18 cellular contexts compared by ENCODE assay signal in genomic region chr22:23632178-23632577, GRCh38. TPM values are rescaled to one million over a fixed set of nuclear protein-coding genes. Genes with fewer than 3 reads are reported as not detected.
DNase-seq lines count a peak whose midpoint lies in the region; ATAC-seq and TF ChIP-seq lines count a peak whose summit lies in the region.
"Had no signal": no experiment of that assay in that cellular context is flagged by ENCODE, and none has a peak within 500 bp of the region (broad histone marks: within the 10 kb centered on the region; RNA-seq: fewer than 3 reads in every experiment).

A gene with protein sequence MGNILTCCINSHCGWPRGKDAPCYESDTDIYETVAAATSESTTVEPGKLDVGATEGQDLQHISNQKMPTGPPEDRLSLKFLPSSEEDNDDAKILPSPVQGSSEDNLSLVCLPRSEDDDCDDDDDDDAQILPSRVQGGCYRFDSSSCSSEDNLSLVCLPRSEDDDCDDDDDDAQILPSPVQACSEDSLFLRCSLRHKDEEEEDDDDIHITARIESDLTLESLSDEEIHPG (minus strand): TSS chr22:23632321. CDS start chr22:23632023, 298 bp downstream.

- no peaks in the 10 kb centered on the region for H3K27me3 Mint-ChIP-seq in activated CD4-positive, alpha-beta T cell treated with anti-CD3 and anti-CD28 coated beads for 36 hours
- H3K27me3 Mint-ChIP-seq in stimulated activated naive B cell treated with anti-CD40 and anti-IgM and Interleukin-4, amounts not matched to agents 10 μg/mL and 1 μg/mL and 100 μg/mL, for 72 hours, result no peaks in the 10 kb centered on the region
- H3K27me3 Mint-ChIP-seq: CD4-positive, alpha-beta memory T cell had no signal

- H3K4me3 Mint-ChIP-seq in activated CD4-positive, alpha-beta T cell treated with anti-CD3 and anti-CD28 coated beads for 36 hours, result no peak within 1 kb of the TSS
- H3K4me3 Mint-ChIP-seq in stimulated activated naive B cell treated with anti-CD40 and anti-IgM and Interleukin-4, amounts not matched to agents 10 μg/mL and 1 μg/mL and 100 μg/mL, for 72 hours, result no peak within 1 kb of the TSS
- H3K4me3 Mint-ChIP-seq: CD4-positive, alpha-beta memory T cell; GM23338 had no signal

- H3K27ac Mint-ChIP-seq in activated CD4-positive, alpha-beta T cell treated with anti-CD3 and anti-CD28 coated beads for 36 hours, result no peak within 1 kb of the TSS
- H3K27ac Mint-ChIP-seq in stimulated activated naive B cell treated with anti-CD40 and anti-IgM and Interleukin-4, amounts not matched to agents 10 μg/mL and 1 μg/mL and 100 μg/mL, for 72 hours, result no peak within 1 kb of the TSS
- H3K27ac Mint-ChIP-seq: GM23338 had no signal

- no peak for TF ChIP-seq POLR2A in erythroblast (IDR thresholded peaks at IDR 0.05; ENCODE audit: low read length)
- no peak for TF ChIP-seq POLR2A in vagina (IDR thresholded peaks at IDR 0.05)

- no peaks in the 10 kb centered on the region for H3K36me3 ChIP-seq in vagina

- CTCF ChIA-PET in activated CD4-positive, alpha-beta T cell treated with anti-CD3 and anti-CD28 coated beads for 36 hours (lab: Charles Lee), result interaction anchor here (0.6 kb wide), 1 partner anchor 225 kb away, joined by 4 read pairs; the partner anchor contains the start of gene SLC2A11

- H3K4me3 ChIP-seq in vagina, result no peak within 1 kb of the TSS
- H3K4me3 ChIP-seq: GM23338 had no signal

- POLR2A ChIA-PET in activated CD4-positive, alpha-beta T cell treated with anti-CD3 and anti-CD28 coated beads for 36 hours (lab: Charles Lee), result no interaction called here

- ATAC-seq in activated CD4-positive, alpha-beta T cell treated with anti-CD3 and anti-CD28 coated beads for 36 hours, result no peak
- no peak for ATAC-seq in stimulated activated naive B cell treated with anti-CD40 and anti-IgM and Interleukin-4, amounts not matched to agents 10 μg/mL and 1 μg/mL and 100 μg/mL, for 72 hours (replicated peaks)
- ATAC-seq: GM23338 had no signal

- no peaks in the 10 kb centered on the region for H3K4me1 ChIP-seq in vagina

- no peaks in the 10 kb centered on the region for H3K27me3 ChIP-seq in vagina

- intact Hi-C loops in activated CD4-positive, alpha-beta T cell treated with anti-CD3 and anti-CD28 coated beads for 36 hours (cut with DNase I, micrococcal nuclease), result no loop called here
- intact Hi-C loops in vagina (cut with DNase I), result no loop called here

- no peak within 1 kb of the TSS for H3K27ac ChIP-seq in vagina

- H3K9me3 Mint-ChIP-seq in activated CD4-positive, alpha-beta T cell treated with anti-CD3 and anti-CD28 coated beads for 36 hours (ENCODE audit: low read depth), result no peaks in the 10 kb centered on the region
- no peaks in the 10 kb centered on the region for H3K9me3 Mint-ChIP-seq in stimulated activated naive B cell treated with anti-CD40 and anti-IgM and Interleukin-4, amounts not matched to agents 10 μg/mL and 1 μg/mL and 100 μg/mL, for 72 hours
- H3K9me3 Mint-ChIP-seq: CD4-positive, alpha-beta memory T cell; GM23338 had no signal

- peaks cover 2% of the 10 kb centered on the region for H3K36me3 Mint-ChIP-seq in activated CD4-positive, alpha-beta T cell treated with anti-CD3 and anti-CD28 coated beads for 36 hours (ENCODE audit: low read depth)
- peaks cover 0 to 14% of the 10 kb centered on the region in 2 donors for H3K36me3 Mint-ChIP-seq in stimulated activated naive B cell treated with anti-CD40 and anti-IgM and Interleukin-4, amounts not matched to agents 10 μg/mL and 1 μg/mL and 100 μg/mL, for 72 hours

- no peak for TF ChIP-seq CTCF in vagina (IDR thresholded peaks at IDR 0.05)

- H3K9me3 ChIP-seq in vagina, result no peaks in the 10 kb centered on the region

- no peaks in the 10 kb centered on the region for H3K4me1 Mint-ChIP-seq in activated CD4-positive, alpha-beta T cell treated with anti-CD3 and anti-CD28 coated beads for 36 hours
- H3K4me1 Mint-ChIP-seq in stimulated activated naive B cell treated with anti-CD40 and anti-IgM and Interleukin-4, amounts not matched to agents 10 μg/mL and 1 μg/mL and 100 μg/mL, for 72 hours, result peaks cover 3 to 6% of the 10 kb centered on the region in 2 donors
- H3K4me1 Mint-ChIP-seq: GM23338 had no signal

- DNase-seq in activated CD4-positive, alpha-beta T cell treated with anti-CD3 and anti-CD28 coated beads for 36 hours, result peak; percentile 13
- no peak for DNase-seq in activated CD4-positive, alpha-beta T cell treated with anti-CD3 and anti-CD28 coated beads for 1 hour
- DNase-seq in A172 (ENCODE audit: low spot score) (peak; percentile 3), M059J (ENCODE audit: low read depth) (peak; percentile 4), islet precursor cell (peak; percentile 65), erythroblast (lab: John Stamatoyannopoulos, UW) (no peak), vagina (ENCODE audit: extremely low spot score in 2 of 2) (no peak)
- no peak for DNase-seq in stimulated activated naive B cell treated with anti-CD40 and anti-IgM and Interleukin-4, amounts not matched to agents 10 μg/mL and 1 μg/mL and 100 μg/mL, for 72 hours
- DNase-seq: 8988T; CD4-positive, alpha-beta memory T cell; GF-D8; MV-4-11; NCI-H1436; NCI-H2029 treated with DMSO at 0.1 percent for 48 hours; NCI-H2171 treated with DMSO at 0.1 percent for 48 hours; NCI-H446 treated with DMSO at 0.1 percent for 48 hours; NCI-H748 treated with DMSO at 0.1 percent for 48 hours had no signal

RNA-seq across cellular contexts. Expression of the gene that starts here (rescaled TPM):
- under 1 TPM; 0.41 to 0.65 TPM for total RNA-seq in activated CD4-positive, alpha-beta T cell treated with anti-CD3 and anti-CD28 coated beads for 36 hours
- not detected in 2 replicates for total RNA-seq in A172 (2014; rRNA removed; shearing (Covaris generic))
- not detected in 2 replicates for total RNA-seq in M059J (2014; rRNA removed; shearing (Covaris generic))
- total RNA-seq in vagina, result not detected
- total RNA-seq: GM23338 had no signal

Comparison
In these comparisons a context has a peak if more than half of its experiments do, and no peak if none do; other contexts are left out.
1. Peak in DNase-seq in activated CD4-positive, alpha-beta T cell treated with anti-CD3 and anti-CD28 coated beads for 36 hours; RNA of the gene not detected or under 1 TPM.
2. Peak in DNase-seq in A172; RNA of the gene not detected or under 1 TPM.
3. Peak in DNase-seq in M059J; RNA of the gene not detected or under 1 TPM.